ENCODE assay signal across 8 cellular contexts in genomic region chr7:117875566-117875965, GRCh38. TPM values are rescaled to one million over a fixed set of nuclear protein-coding genes. Genes with fewer than 3 reads are reported as not detected.
A peak's percentile ranks its signal among the peaks of the same experiment; 100 is the strongest.
DNase-seq lines count a peak whose midpoint lies in the region; ATAC-seq and TF ChIP-seq lines count a peak whose summit lies in the region.

No MANE protein-coding gene starts in this region.

- no peaks in the 10 kb centered on the region for H3K9me3 ChIP-seq in GM23248 (ENCODE audit: low read depth)

- H3K27me3 Mint-ChIP-seq in nephron progenitor cell (ENCODE audit: low read depth, poor library complexity): no peaks in the 10 kb centered on the region

- ATAC-seq in HG03520 (IDR thresholded peaks at IDR 0.05; ENCODE audit: unreplicated experiment): no peak

- H3K4me3 ChIP-seq in GM23248: no peak overlapping the region
- H3K4me3 ChIP-seq in choroid plexus epithelial cell (ENCODE audit: low read depth, low read length): no peak overlapping the region

- in situ Hi-C loops in GM23248 (cut with MboI): no loop called here

- no peaks in the 10 kb centered on the region for H3K36me3 ChIP-seq in GM23248 (ENCODE audit: low read depth)

- peaks cover 56% of the 10 kb centered on the region for H3K27me3 ChIP-seq in GM23248 (replicated peaks; ENCODE audit: insufficient read depth)

- no peaks in the 10 kb centered on the region for H3K79me2 ChIP-seq in GM23248 (ENCODE audit: insufficient read depth)

- H4K20me1 ChIP-seq in GM23248 (ENCODE audit: insufficient read depth): no peaks in the 10 kb centered on the region

- H3F3A ChIP-seq in GM23248 (ENCODE audit: insufficient read depth): no peaks in the 10 kb centered on the region

- H3K27ac ChIP-seq in GM23248: no peak overlapping the region

- no peak overlapping the region for H2AFZ ChIP-seq in GM23248

- peak overlapping the region; percentile 31 for H3K4me3 Mint-ChIP-seq in nephron progenitor cell

- no peaks in the 10 kb centered on the region for H3K4me1 ChIP-seq in GM23248 (ENCODE audit: insufficient read depth)

- H3K9me2 ChIP-seq in GM23248 (ENCODE audit: insufficient read depth): no peaks in the 10 kb centered on the region

- no peak overlapping the region for H3K9ac ChIP-seq in GM23248

- TF ChIP-seq CTCF in choroid plexus epithelial cell (conservative IDR thresholded peaks at IDR 0.05; ENCODE audit: low read depth, low read length) (peak; percentile 57), nephron progenitor cell (IDR thresholded peaks at IDR 0.05) (peak; percentile 44)

- H3K4me2 ChIP-seq in GM23248 (ENCODE audit: unreplicated experiment): no peak overlapping the region

- H3K4me1 Mint-ChIP-seq in nephron progenitor cell: peaks cover 50% of the 10 kb centered on the region

- no peaks in the 10 kb centered on the region for H3K9me3 Mint-ChIP-seq in nephron progenitor cell

- H3K27ac Mint-ChIP-seq in nephron progenitor cell: no peak overlapping the region

- peak; percentile 4 for DNase-seq in GM23248
- DNase-seq in NCI-H2029 (lab: John Stamatoyannopoulos, UW): peak; percentile 24
- DNase-seq in choroid plexus epithelial cell (ENCODE audit: low read depth): peak; percentile 42
- peak; percentile 46 for DNase-seq in nephron progenitor cell
- DNase-seq in retina: no peak
- DNase-seq in foreskin melanocyte: no peak
- no peak for DNase-seq in putamen (ENCODE audit: low spot score)

- H3K36me3 Mint-ChIP-seq in nephron progenitor cell (ENCODE audit: low read depth): no peaks in the 10 kb centered on the region

RNA-seq across cellular contexts. Expression of gene CTTNBP2, which starts 2.3 kb away (rescaled TPM):
- total RNA-seq in GM23248 (2014; rRNA removed; shearing (Covaris generic)): not detected in 2 replicates
- not detected in 2 replicates for polyA plus RNA-seq in GM23248 (2016; fragmentation: Nextera tagmentation; extraction: Ambion mirVana)

Comparison
In these comparisons a context has a peak if more than half of its experiments do, and no peak if none do; other contexts are left out.
1. DNase-seq: peak in GM23248 (single experiment), NCI-H2029 (single experiment), choroid plexus epithelial cell (single experiment) and nephron progenitor cell (single experiment); none in retina (single experiment), foreskin melanocyte (single experiment) and putamen (single experiment).